8 cellular contexts compared by ENCODE assay signal in the genomic region with DNA sequence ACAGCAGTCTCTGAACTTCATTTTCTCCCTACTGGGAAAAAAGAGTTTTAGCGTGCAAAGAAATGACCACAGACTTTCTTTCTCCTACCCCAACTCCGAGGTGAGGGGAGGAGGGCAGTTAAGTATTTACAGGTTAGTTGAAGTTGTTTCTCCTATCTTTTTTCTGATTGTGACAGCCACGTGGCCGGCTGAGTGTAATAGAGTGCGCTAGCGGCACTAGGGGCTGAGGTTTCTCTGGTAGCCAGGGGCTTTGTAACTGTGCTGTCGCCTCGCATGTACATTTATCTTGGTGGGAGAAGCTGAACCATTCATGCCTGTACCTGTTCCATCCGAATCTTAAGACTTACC. TPM values are rescaled to one million over a fixed set of nuclear protein-coding genes. Genes with fewer than 3 reads are reported as not detected.
DNase-seq lines count a peak whose midpoint lies in the region; ATAC-seq lines count a peak whose summit lies in the region.

No MANE protein-coding gene starts in this region.

- DNase-seq in Ammon's horn (ENCODE audit: low spot score), result peak; percentile 64
- peak; percentile 23 for DNase-seq in UCSD-AML1 (lab: John Stamatoyannopoulos, UW; ENCODE audit: unreplicated experiment)
- DNase-seq in hepatic stellate cell (ENCODE audit: low spot score), result no peak

- H3K27ac ChIP-seq in HUES64 (ENCODE audit: low read depth, low read length), result peak overlapping the region; percentile 83; the same call in 1 of the 2 replicates
- H3K27ac ChIP-seq in cingulate gyrus (ENCODE audit: low read depth, low read length), result peak overlapping the region; percentile 96
- H3K27ac ChIP-seq in muscle layer of colon (ENCODE audit: low read depth, low read length), result peak overlapping the region; percentile 84
- peak overlapping the region; percentile 96 for H3K27ac ChIP-seq in thymus (ENCODE audit: low read depth)

- ATAC-seq in GM18858 (IDR thresholded peaks at IDR 0.05; ENCODE audit: unreplicated experiment), result peak; percentile 14

- H3K9ac ChIP-seq in HUES64 (ENCODE audit: low read depth, low read length) (peak overlapping the region; percentile 85; the same call in 1 of the 2 replicates), muscle layer of colon (ENCODE audit: low read length) (peak overlapping the region; percentile 35)

- no peaks in the 10 kb centered on the region for H3K36me3 ChIP-seq in HUES64 (ENCODE audit: insufficient read depth, low read length)
- no peaks in the 10 kb centered on the region for H3K36me3 ChIP-seq in muscle layer of colon (ENCODE audit: insufficient read depth, low read length)
- H3K36me3 ChIP-seq in thymus (ENCODE audit: control insufficient read depth, insufficient read depth), result no peaks in the 10 kb centered on the region

- H3K27me3 ChIP-seq in HUES64 (ENCODE audit: insufficient read depth, low read length) (no peaks in the 10 kb centered on the region), muscle layer of colon (ENCODE audit: control insufficient read depth in 1 of 2, insufficient read depth in 2 of 2, low read length in 2 of 2) (no peaks in the 10 kb centered on the region), thymus (ENCODE audit: control insufficient read depth, insufficient read depth) (no peaks in the 10 kb centered on the region)

- WGBS in HUES64, result 1% methylated on average over 7 of the region's 9 CpGs
- WGBS in thymus, result under 1% methylated on average over 9 of the region's 9 CpGs

- H3K4me1 ChIP-seq in HUES64 (ENCODE audit: insufficient read depth, low read length) (peaks cover 28% of the 10 kb centered on the region), muscle layer of colon (ENCODE audit: insufficient read depth, low read length) (peaks cover 6% of the 10 kb centered on the region), thymus (ENCODE audit: control insufficient read depth, insufficient read depth, low read length) (no peaks in the 10 kb centered on the region)

- H3K9me3 ChIP-seq in HUES64 (ENCODE audit: insufficient read depth, low read depth, low read length), result no peaks in the 10 kb centered on the region
- no peaks in the 10 kb centered on the region for H3K9me3 ChIP-seq in muscle layer of colon (ENCODE audit: low read length)
- H3K9me3 ChIP-seq in thymus (ENCODE audit: control insufficient read depth), result no peaks in the 10 kb centered on the region

- H3K4me3 ChIP-seq in HUES64 (ENCODE audit: low read length), result peak overlapping the region; percentile 89
- H3K4me3 ChIP-seq in muscle layer of colon (ENCODE audit: low read depth in 1 of 2, low read length in 2 of 2), result peak overlapping the region; percentile 92
- H3K4me3 ChIP-seq in thymus (ENCODE audit: low read length), result peak overlapping the region; percentile 96

RNA-seq across cellular contexts. Expression of a gene that starts 1.3 kb away (rescaled TPM):
- polyA plus RNA-seq in HUES64 (2013, experiment 1 of 2), result 14.3 TPM
- 16.4 TPM for polyA plus RNA-seq in HUES64 (2013, experiment 2 of 2)
- 11.9 TPM for polyA plus RNA-seq in thymus
